Comparison of ENCODE assay signal across 17 cellular contexts in the genomic region with DNA sequence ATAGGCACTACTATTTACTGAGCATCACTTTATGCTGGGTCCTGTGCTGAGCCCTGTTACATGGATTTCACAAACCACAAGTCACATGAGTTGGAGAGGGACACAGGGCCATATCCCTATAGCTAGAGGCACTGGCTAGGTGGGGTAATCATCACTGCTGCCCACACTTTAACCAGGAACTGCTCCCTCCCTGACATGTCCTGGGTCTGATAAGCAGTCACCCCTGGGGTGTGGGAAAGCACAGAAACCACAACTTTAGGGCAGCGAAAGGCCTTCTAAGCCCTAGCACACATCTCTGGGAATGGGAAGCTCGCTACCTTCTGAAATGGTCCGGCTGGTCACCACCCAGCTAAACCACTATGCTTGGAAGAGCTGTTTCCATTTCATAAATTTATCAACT.
"Had no signal": no experiment of that assay in that cellular context is flagged by ENCODE, and none has a peak within 500 bp of the region (broad histone marks: within the 10 kb centered on the region; RNA-seq: fewer than 3 reads in every experiment).

No MANE protein-coding gene starts in this region.

- H3K27me3 ChIP-seq: dorsolateral prefrontal cortex, hepatocyte, right atrium auricular region, transverse colon had no signal

- H3K27ac Mint-ChIP-seq: activated naive CD8-positive, alpha-beta T cell treated with anti-CD3 and anti-CD28 coated beads, Interleukin-2, amount 50 U/mL, for 24 hours; activated T-helper 1 cell treated with anti-CD3 and anti-CD28 coated beads, Interleukin-12 subunit alpha, Interleukin-12 subunit beta, Interleukin-2, Interleukin-4 antibody, amounts not matched to agents 30 ng/mL and 10 ng/mL and 1 ng/mL, durations not matched to agents 14 hours and 24 hours and 36 hours; naive thymus-derived CD8-positive, alpha-beta T cell; T-helper 17 cell had no signal

- H3K27me3 Mint-ChIP-seq: activated naive CD8-positive, alpha-beta T cell treated with anti-CD3 and anti-CD28 coated beads, Interleukin-2, amount 50 U/mL, for 24 hours; naive thymus-derived CD8-positive, alpha-beta T cell; T-helper 17 cell had no signal

- DNase-seq: activated CD4-positive, alpha-beta T cell treated with anti-CD3 and anti-CD28 coated beads, Interleukin-2, amount 50 U/mL, for 1 hour; activated naive CD4-positive, alpha-beta T cell; activated naive CD8-positive, alpha-beta T cell treated with anti-CD3 and anti-CD28 coated beads, Interleukin-2, amount 50 U/mL, for 24 hours; dorsolateral prefrontal cortex; islet precursor cell; mucosa of descending colon; naive thymus-derived CD8-positive, alpha-beta T cell; small intestine; stimulated activated CD4-positive, alpha-beta T cell treated with anti-CD3 and anti-CD28 coated beads, Interleukin-4, amount 100 ng/mL, for 4 hours; stimulated activated CD8-positive, alpha-beta memory T cell treated with anti-CD3 and anti-CD28 coated beads, Interleukin-4, amount 100 ng/mL, for 48 hours; stimulated activated naive CD8-positive, alpha-beta T cell treated with anti-CD3 and anti-CD28 coated beads, Interleukin-15, Interleukin-2, amounts not matched to agents 100 U/mL and 50 U/mL, for 24 hours; T-helper 17 cell; transverse colon had no signal

- H3K27ac ChIP-seq: dorsolateral prefrontal cortex, hepatocyte, right atrium auricular region, transverse colon had no signal

- H3K36me3 ChIP-seq: right atrium auricular region, transverse colon had no signal

- H3K4me3 Mint-ChIP-seq: activated naive CD8-positive, alpha-beta T cell treated with anti-CD3 and anti-CD28 coated beads, Interleukin-2, amount 50 U/mL, for 24 hours; activated T-helper 1 cell treated with anti-CD3 and anti-CD28 coated beads, Interleukin-12 subunit alpha, Interleukin-12 subunit beta, Interleukin-2, Interleukin-4 antibody, amounts not matched to agents 30 ng/mL and 10 ng/mL and 1 ng/mL, durations not matched to agents 14 hours and 24 hours and 36 hours; naive thymus-derived CD8-positive, alpha-beta T cell; T-helper 17 cell had no signal

- ATAC-seq: activated naive CD8-positive, alpha-beta T cell treated with anti-CD3 and anti-CD28 coated beads, Interleukin-2, amount 50 U/mL, for 24 hours; esophagus mucosa; mucosa of descending colon; naive thymus-derived CD8-positive, alpha-beta T cell; stimulated activated naive CD8-positive, alpha-beta T cell treated with anti-CD3 and anti-CD28 coated beads, Interleukin-15, Interleukin-2, amounts not matched to agents 100 U/mL and 50 U/mL, for 24 hours; T-helper 17 cell had no signal

- H3K9me3 Mint-ChIP-seq: activated naive CD8-positive, alpha-beta T cell treated with anti-CD3 and anti-CD28 coated beads, Interleukin-2, amount 50 U/mL, for 24 hours; activated T-helper 1 cell treated with anti-CD3 and anti-CD28 coated beads, Interleukin-12 subunit alpha, Interleukin-12 subunit beta, Interleukin-2, Interleukin-4 antibody, amounts not matched to agents 30 ng/mL and 10 ng/mL and 1 ng/mL, durations not matched to agents 14 hours and 24 hours and 36 hours; naive thymus-derived CD8-positive, alpha-beta T cell had no signal

- H3K4me3 ChIP-seq: dorsolateral prefrontal cortex, hepatocyte, mucosa of descending colon, right atrium auricular region, transverse colon had no signal

- H3K9me3 ChIP-seq: mucosa of descending colon, right atrium auricular region, transverse colon had no signal

- H3K4me1 Mint-ChIP-seq: activated naive CD8-positive, alpha-beta T cell treated with anti-CD3 and anti-CD28 coated beads, Interleukin-2, amount 50 U/mL, for 24 hours had no signal

- H3K4me1 ChIP-seq: right atrium auricular region had no signal
